Comparison of ENCODE assay signal across 9 cellular contexts in the genomic region with DNA sequence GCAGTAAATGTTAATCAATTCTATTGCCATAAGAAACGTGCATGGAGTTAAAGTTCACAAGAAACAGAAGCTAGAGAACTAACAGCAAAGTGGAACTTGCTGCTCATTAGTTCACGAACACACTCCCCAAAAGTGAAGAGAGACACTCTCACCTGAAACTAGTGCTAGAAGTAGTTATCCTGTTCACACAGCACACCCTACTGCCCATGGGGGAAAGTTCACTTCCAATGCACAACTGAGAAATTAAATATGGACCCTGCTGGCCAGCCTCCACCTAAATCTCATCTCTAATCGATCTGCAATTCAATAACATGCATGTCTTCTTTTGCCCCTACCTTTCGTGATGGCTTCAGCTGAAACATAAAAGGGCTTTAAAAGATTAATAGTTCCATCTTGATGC. TPM values are rescaled to one million over a fixed set of nuclear protein-coding genes. Genes with fewer than 3 reads are reported as not detected.
DNase-seq lines count a peak whose midpoint lies in the region; ATAC-seq, FAIRE-seq and TF ChIP-seq lines count a peak whose summit lies in the region.
"Had no signal": no experiment of that assay in that cellular context is flagged by ENCODE, and none has a peak within 500 bp of the region (broad histone marks: within the 10 kb centered on the region; RNA-seq: fewer than 3 reads in every experiment).

No MANE protein-coding gene starts in this region.

- H2AFZ ChIP-seq in neural cell (ENCODE audit: low read depth, low read length) = no peak overlapping the region

- H3K27me3 ChIP-seq in endocrine pancreas (ENCODE audit: control insufficient read depth, insufficient read depth, low read length) = no peaks in the 10 kb centered on the region
- H3K27me3 ChIP-seq in neural cell (ENCODE audit: insufficient read depth, low read depth, low read length) = no peaks in the 10 kb centered on the region

- DNase-seq in AG20443 (ENCODE audit: low spot score) = peak; percentile 43
- DNase-seq in GM18507 (ENCODE audit: extremely low spot score, insufficient read length, low read depth) = no peak
- DNase-seq in RKO (ENCODE audit: low spot score) = peak; percentile 17
- no peak for DNase-seq in NCI-H2107 (lab: John Stamatoyannopoulos, UW)
- DNase-seq in T-helper 2 cell treated with Interferon-gamma antibody and Interleukin-4, amounts not matched to agents 5 μg/mL and 100 μg/mL, for 36 hours (ENCODE audit: low spot score) = no peak

- H3K27ac ChIP-seq in neural cell (ENCODE audit: low read length) = no peak overlapping the region

- no peaks in the 10 kb centered on the region for H3K36me3 ChIP-seq in endocrine pancreas (ENCODE audit: control insufficient read depth, insufficient read depth, low read length)
- H3K36me3 ChIP-seq in neural cell (ENCODE audit: insufficient read depth, low read length) = no peaks in the 10 kb centered on the region

- ATAC-seq in HG02981 (IDR thresholded peaks at IDR 0.05; ENCODE audit: unreplicated experiment) = peak; percentile 77

- no peaks in the 10 kb centered on the region for H3K9me3 ChIP-seq in endocrine pancreas (ENCODE audit: control insufficient read depth, low read length)
- H3K9me3 ChIP-seq in neural cell (ENCODE audit: low read length) = no peaks in the 10 kb centered on the region

- TF ChIP-seq EP300 in neural cell (conservative IDR thresholded peaks at IDR 0.05; ENCODE audit: poor library complexity, severe bottlenecking) = no peak

- H3K9ac ChIP-seq in endocrine pancreas (ENCODE audit: control insufficient read depth, insufficient read depth, low read length) = no peak overlapping the region
- H3K9ac ChIP-seq in neural cell (ENCODE audit: low read length) = no peak overlapping the region

- no peaks in the 10 kb centered on the region for H3K9me2 ChIP-seq in neural cell (ENCODE audit: insufficient read depth, low read length)

- peak; percentile 80 for FAIRE-seq in GM18507 (lab: Jason Lieb, UNC)

- no peak overlapping the region for H3K27ac Mint-ChIP-seq in T-helper 2 cell treated with Interferon-gamma antibody and Interleukin-4, amounts not matched to agents 5 μg/mL and 100 μg/mL, for 36 hours
- H3K27ac Mint-ChIP-seq: IgD-negative memory B cell had no signal

- no peaks in the 10 kb centered on the region for H3K79me2 ChIP-seq in neural cell (replicated peaks; ENCODE audit: insufficient read depth, low read length)

- TF ChIP-seq RAD21 in neural cell (conservative IDR thresholded peaks at IDR 0.05) = peak; percentile 18

- H3F3A ChIP-seq in neural cell (ENCODE audit: insufficient read depth, low read length, poor library complexity, severe bottlenecking) = no peaks in the 10 kb centered on the region

- peaks cover 2% of the 10 kb centered on the region for H3K4me1 Mint-ChIP-seq in T-helper 2 cell treated with Interferon-gamma antibody and Interleukin-4, amounts not matched to agents 5 μg/mL and 100 μg/mL, for 36 hours (ENCODE audit: low read depth)
- H3K4me1 Mint-ChIP-seq: IgD-negative memory B cell had no signal

- no peak overlapping the region for H3K4me2 ChIP-seq in neural cell (ENCODE audit: low read length)

- no peaks in the 10 kb centered on the region for H3K4me1 ChIP-seq in endocrine pancreas (ENCODE audit: control insufficient read depth, insufficient read depth, low read length)

- H3K9me3 Mint-ChIP-seq in T-helper 2 cell treated with Interferon-gamma antibody and Interleukin-4, amounts not matched to agents 5 μg/mL and 100 μg/mL, for 36 hours = no peaks in the 10 kb centered on the region
- H3K9me3 Mint-ChIP-seq: IgD-negative memory B cell had no signal

- H4K20me1 ChIP-seq in neural cell (ENCODE audit: insufficient read depth) = no peaks in the 10 kb centered on the region

- H3K27me3 Mint-ChIP-seq in T-helper 2 cell treated with Interferon-gamma antibody and Interleukin-4, amounts not matched to agents 5 μg/mL and 100 μg/mL, for 36 hours (ENCODE audit: low read depth) = no peaks in the 10 kb centered on the region
- H3K27me3 Mint-ChIP-seq: IgD-negative memory B cell had no signal

- peak; percentile 37 for TF ChIP-seq CTCF in neural cell (IDR thresholded peaks at IDR 0.05; ENCODE audit: poor library complexity, severe bottlenecking)

- H3K4me3 ChIP-seq in endocrine pancreas (ENCODE audit: control insufficient read depth, insufficient read depth, low read length) (peak overlapping the region; percentile 4), neural cell (ENCODE audit: low read length) (no peak overlapping the region)

- no peak overlapping the region for H3K4me3 Mint-ChIP-seq in T-helper 2 cell treated with Interferon-gamma antibody and Interleukin-4, amounts not matched to agents 5 μg/mL and 100 μg/mL, for 36 hours
- H3K4me3 Mint-ChIP-seq: IgD-negative memory B cell had no signal

- H3K36me3 Mint-ChIP-seq in T-helper 2 cell treated with Interferon-gamma antibody and Interleukin-4, amounts not matched to agents 5 μg/mL and 100 μg/mL, for 36 hours (ENCODE audit: low read depth) = no peaks in the 10 kb centered on the region
- H3K36me3 Mint-ChIP-seq: IgD-negative memory B cell had no signal

TF ChIP-seq in neural cell, 6 proteins besides CTCF, POLR2A, EP300 and RAD21:
- TF ChIP-seq, protein P1, sequence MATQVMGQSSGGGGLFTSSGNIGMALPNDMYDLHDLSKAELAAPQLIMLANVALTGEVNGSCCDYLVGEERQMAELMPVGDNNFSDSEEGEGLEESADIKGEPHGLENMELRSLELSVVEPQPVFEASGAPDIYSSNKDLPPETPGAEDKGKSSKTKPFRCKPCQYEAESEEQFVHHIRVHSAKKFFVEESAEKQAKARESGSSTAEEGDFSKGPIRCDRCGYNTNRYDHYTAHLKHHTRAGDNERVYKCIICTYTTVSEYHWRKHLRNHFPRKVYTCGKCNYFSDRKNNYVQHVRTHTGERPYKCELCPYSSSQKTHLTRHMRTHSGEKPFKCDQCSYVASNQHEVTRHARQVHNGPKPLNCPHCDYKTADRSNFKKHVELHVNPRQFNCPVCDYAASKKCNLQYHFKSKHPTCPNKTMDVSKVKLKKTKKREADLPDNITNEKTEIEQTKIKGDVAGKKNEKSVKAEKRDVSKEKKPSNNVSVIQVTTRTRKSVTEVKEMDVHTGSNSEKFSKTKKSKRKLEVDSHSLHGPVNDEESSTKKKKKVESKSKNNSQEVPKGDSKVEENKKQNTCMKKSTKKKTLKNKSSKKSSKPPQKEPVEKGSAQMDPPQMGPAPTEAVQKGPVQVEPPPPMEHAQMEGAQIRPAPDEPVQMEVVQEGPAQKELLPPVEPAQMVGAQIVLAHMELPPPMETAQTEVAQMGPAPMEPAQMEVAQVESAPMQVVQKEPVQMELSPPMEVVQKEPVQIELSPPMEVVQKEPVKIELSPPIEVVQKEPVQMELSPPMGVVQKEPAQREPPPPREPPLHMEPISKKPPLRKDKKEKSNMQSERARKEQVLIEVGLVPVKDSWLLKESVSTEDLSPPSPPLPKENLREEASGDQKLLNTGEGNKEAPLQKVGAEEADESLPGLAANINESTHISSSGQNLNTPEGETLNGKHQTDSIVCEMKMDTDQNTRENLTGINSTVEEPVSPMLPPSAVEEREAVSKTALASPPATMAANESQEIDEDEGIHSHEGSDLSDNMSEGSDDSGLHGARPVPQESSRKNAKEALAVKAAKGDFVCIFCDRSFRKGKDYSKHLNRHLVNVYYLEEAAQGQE (IDR thresholded peaks at IDR 0.05; ENCODE audit: borderline replicate concordance) = no peak
- TF ChIP-seq POLR2AphosphoS5 (IDR thresholded peaks at IDR 0.05) = no peak
- no peak for TF ChIP-seq EZH2 (IDR thresholded peaks at IDR 0.05; ENCODE audit: borderline replicate concordance, insufficient read depth, low read length, poor library complexity, severe bottlenecking)
- TF ChIP-seq SMC3 (conservative IDR thresholded peaks at IDR 0.05; ENCODE audit: poor library complexity) = no peak

RNA-seq across cellular contexts. Expression of gene FRMD4B, which starts 39.4 kb away (rescaled TPM):
- 4.8 and 6.2 TPM in 2 replicates for polyA plus RNA-seq in neural cell
- polyA minus RNA-seq in neural cell = 11.9 and 12.7 TPM in 2 replicates

Comparison
In these comparisons a context has a peak if more than half of its experiments do, and no peak if none do; other contexts are left out.
1. DNase-seq: peak in AG20443 (single experiment) and RKO (single experiment); none in GM18507 (single experiment), NCI-H2107 (single experiment) and T-helper 2 cell treated with Interferon-gamma antibody and Interleukin-4, amounts not matched to agents 5 μg/mL and 100 μg/mL, for 36 hours (single experiment).